In the genomic region with DNA sequence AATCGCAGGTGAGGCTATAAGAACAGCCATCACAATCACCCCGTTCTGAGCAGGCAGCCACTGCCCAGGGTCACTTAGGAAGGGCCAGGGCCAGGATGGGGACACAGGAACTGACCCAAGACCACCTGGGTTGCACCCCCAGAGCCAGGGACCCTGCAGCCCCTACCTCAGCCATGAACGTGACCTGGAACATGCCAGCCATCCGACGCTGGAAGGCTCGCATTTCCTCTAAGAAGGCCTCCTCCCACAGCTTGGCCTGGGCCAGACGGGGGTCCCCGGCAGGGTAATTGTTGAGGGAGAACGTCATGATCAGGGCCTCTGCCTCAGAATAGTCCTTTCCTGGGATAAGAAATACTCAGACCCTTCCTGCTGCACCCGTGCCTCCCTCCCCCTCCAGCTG, we compare ENCODE assay signal across 22 cellular contexts. TPM values are rescaled to one million over a fixed set of nuclear protein-coding genes. Genes with fewer than 3 reads are reported as not detected.
DNase-seq lines count a peak whose midpoint lies in the region; ATAC-seq, FAIRE-seq and TF ChIP-seq lines count a peak whose summit lies in the region.
"Had no signal": no experiment of that assay in that cellular context is flagged by ENCODE, and none has a peak within 500 bp of the region (broad histone marks: within the 10 kb centered on the region; RNA-seq: fewer than 3 reads in every experiment).

No MANE protein-coding gene starts in this region.

- H2BK12ac ChIP-seq in mesenchymal stem cell (ENCODE audit: low read length in 2 of 2), result no peak overlapping the region

- BruUV-seq in HepG2 (replicated peaks; lab: Mats Ljungman, UMichigan), result no TSS peak

- TF ChIP-seq POLR2A in HepG2 (IDR thresholded peaks at IDR 0.05; ENCODE audit: insufficient read depth in 1 of 2, low read depth in 2 of 2, low read length in 2 of 2), result no peak
- TF ChIP-seq POLR2A in right lobe of liver (IDR thresholded peaks at IDR 0.05), result no peak

- WGBS in HepG2 (ENCODE audit: low lambda C conversion rate), result 76% methylated on average over 4 of the region's 10 CpGs
- WGBS in right lobe of liver (ENCODE audit: insufficient coverage, low coverage, low lambda C conversion rate, missing lambda C conversion rate), result 90% methylated on average over 2 of the region's 10 CpGs
- WGBS in mesenchymal stem cell, result 89% methylated on average over 10 of the region's 10 CpGs

- no peak overlapping the region for H3K18ac ChIP-seq in mesenchymal stem cell (ENCODE audit: low read depth in 1 of 2, low read length in 2 of 2)

- no peak overlapping the region for H2BK5ac ChIP-seq in mesenchymal stem cell (ENCODE audit: low read depth, low read length, poor library complexity, severe bottlenecking)

- CTCF ChIA-PET in HepG2 (lab: Yijun Ruan, JAX; ENCODE audit: low intra/inter-chr PET ratio, low total read pairs), result no interaction called here

- TF ChIP-seq EP300 in HepG2 (IDR thresholded peaks at IDR 0.05; ENCODE audit: low read depth in 2 of 2, low read length in 2 of 2) (no peak), HepG2 (CRISPR knock-in tag; IDR thresholded peaks at IDR 0.05; ENCODE audit: borderline replicate concordance) (no peak)

- no peak overlapping the region for H3K9ac ChIP-seq in HepG2 (ENCODE audit: insufficient read depth, low read depth, low read length)
- no peak overlapping the region for H3K9ac ChIP-seq in mesenchymal stem cell (ENCODE audit: low read length)
- H3K9ac ChIP-seq: BLaER1 had no signal

- ATAC-seq in HepG2 (no peak), right lobe of liver (no peak), HG03135 (IDR thresholded peaks at IDR 0.05; ENCODE audit: unreplicated experiment) (no peak), HG02571 (IDR thresholded peaks at IDR 0.05; ENCODE audit: unreplicated experiment) (no peak), GM21619 (IDR thresholded peaks at IDR 0.05; ENCODE audit: unreplicated experiment) (no peak)
- ATAC-seq: GM12878, GM23338, HCT116 had no signal

- H3K9me3 ChIP-seq in HepG2 (ENCODE audit: low read length) (no peaks in the 10 kb centered on the region), right lobe of liver (no peaks in the 10 kb centered on the region), mesenchymal stem cell (ENCODE audit: control insufficient read depth, low read length) (no peaks in the 10 kb centered on the region)
- H3K9me3 ChIP-seq: BLaER1 had no signal

- H3K4me3 ChIP-seq in HepG2 (replicated peaks in 1 of 3; ENCODE audit: insufficient read depth in 1 of 3, low read depth in 2 of 3, low read length in 3 of 3) (0 out of 6 replicates have a peak overlapping the region, but pooled peaks of 1 of the 3 experiments have one; percentile 22), right lobe of liver (no peak overlapping the region), mesenchymal stem cell (ENCODE audit: insufficient read depth in 1 of 2, low read depth in 1 of 2, low read length in 2 of 2) (no peak overlapping the region)
- H3K4me3 ChIP-seq: BLaER1, GM12878, GM23338 had no signal

- H2AK5ac ChIP-seq in mesenchymal stem cell (ENCODE audit: low read length, severe bottlenecking), result no peak overlapping the region

- H4K20me1 ChIP-seq in HepG2 (ENCODE audit: insufficient read depth, low read length), result peaks cover 19% of the 10 kb centered on the region
- H4K20me1 ChIP-seq: BLaER1 had no signal

- intact Hi-C loops in HepG2 (cut with micrococcal nuclease; ENCODE audit: unreplicated experiment), result no loop called here
- intact Hi-C loops in right lobe of liver (cut with DNase I), result no loop called here

- H2BK15ac ChIP-seq in mesenchymal stem cell (ENCODE audit: low read depth, poor library complexity, severe bottlenecking), result peak overlapping the region; percentile 8

- peaks cover 61% of the 10 kb centered on the region for H3K79me2 ChIP-seq in HepG2 (ENCODE audit: insufficient read depth, low read length)

- no peak for TF ChIP-seq RAD21 in HepG2 (CRISPR knock-in tag; IDR thresholded peaks at IDR 0.05)

- no peak overlapping the region for H3K14ac ChIP-seq in mesenchymal stem cell (ENCODE audit: low read length in 2 of 2)

- DNase-seq in HepG2 (ENCODE audit: low spot score) (no peak), right lobe of liver (no peak), iPS-NIHi11 (ENCODE audit: low spot score) (peak; percentile 4), mesenchymal stem cell (no peak)
- DNase-seq: 8988T; CD4-positive, alpha-beta memory T cell; DMS153; DMS79; GDM1; H7; HFFc6 had no signal

- H2AFZ ChIP-seq in HepG2 (ENCODE audit: low read length) (no peak overlapping the region), mesenchymal stem cell (ENCODE audit: low read depth, low read length) (no peak overlapping the region)
- H2AFZ ChIP-seq: GM23338 had no signal

- peaks cover 75% of the 10 kb centered on the region for H3K4me1 ChIP-seq in HepG2 (ENCODE audit: insufficient read depth, low read length)
- H3K4me1 ChIP-seq in right lobe of liver, result peaks cover 0 to 30% (median 4%) of the 10 kb centered on the region in 4 donors
- peaks cover 10% of the 10 kb centered on the region for H3K4me1 ChIP-seq in mesenchymal stem cell (ENCODE audit: control insufficient read depth, insufficient read depth, low read depth, low read length)

- H3K23ac ChIP-seq in mesenchymal stem cell (ENCODE audit: low read length in 2 of 2), result no peak overlapping the region

- no peak for FAIRE-seq in HepG2 (lab: Jason Lieb, UNC)
- FAIRE-seq: GM12878, GM19239 had no signal

- H3K27me3 ChIP-seq in HepG2 (ENCODE audit: control insufficient read depth in 1 of 2, insufficient read depth in 2 of 2, low read length in 2 of 2) (no peaks in the 10 kb centered on the region), right lobe of liver (no peaks in the 10 kb centered on the region), mesenchymal stem cell (ENCODE audit: control insufficient read depth in 1 of 2, insufficient read depth in 1 of 2, low read length in 2 of 2) (peaks cover 0 to 7% of the 10 kb centered on the region in 2 experiments)
- H3K27me3 ChIP-seq: BLaER1 had no signal

- H3K36me3 ChIP-seq in HepG2 (replicated peaks in 1 of 2; ENCODE audit: control insufficient read depth in 1 of 2, insufficient read depth in 2 of 2, low read length in 2 of 2) (peaks cover 6 to 41% of the 10 kb centered on the region in 2 experiments), right lobe of liver (peaks cover 0 to 43% (median 0%) of the 10 kb centered on the region in 4 donors), mesenchymal stem cell (ENCODE audit: control insufficient read depth in 1 of 2, insufficient read depth in 2 of 2, low read depth in 1 of 2, low read length in 2 of 2) (peaks cover 0 to 5% of the 10 kb centered on the region in 2 experiments)
- H3K36me3 ChIP-seq: BLaER1 had no signal

- H3K4me2 ChIP-seq in HepG2 (ENCODE audit: low read depth, low read length), result peak overlapping the region; percentile 98
- no peak overlapping the region for H3K4me2 ChIP-seq in mesenchymal stem cell (ENCODE audit: low read length, poor library complexity, severe bottlenecking)
- H3K4me2 ChIP-seq: BLaER1, GM23338 had no signal

- peak overlapping the region; percentile 7 for H4K91ac ChIP-seq in mesenchymal stem cell (ENCODE audit: low read length)

- no peaks in the 10 kb centered on the region for H3K79me1 ChIP-seq in mesenchymal stem cell (replicated peaks; ENCODE audit: low read length, poor library complexity, severe bottlenecking)

- in situ Hi-C loops in HepG2 (cut with HindIII; ENCODE audit: extremely low pct_ligation_motif_present, low pct_unique_long_range_greater_than_20kb), result no loop called here

- H4K8ac ChIP-seq in mesenchymal stem cell (ENCODE audit: low read length), result no peak overlapping the region

- H2BK120ac ChIP-seq in mesenchymal stem cell (ENCODE audit: low read depth, low read length), result no peak overlapping the region

- no peak overlapping the region for H3K27ac ChIP-seq in HepG2 (ENCODE audit: extremely low read length, insufficient read depth, low read length)
- H3K27ac ChIP-seq in right lobe of liver, result no peak overlapping the region
- H3K27ac ChIP-seq in mesenchymal stem cell (ENCODE audit: low read length, poor library complexity, severe bottlenecking), result no peak overlapping the region
- H3K27ac ChIP-seq: BLaER1 had no signal

- POLR2A ChIA-PET in HepG2 (lab: Yijun Ruan, JAX), result interaction anchor here (1.4 kb wide), 1 partner anchor 38 kb away, joined by 6 read pairs; a partner anchor contains a TSS

- H3K4ac ChIP-seq in mesenchymal stem cell (ENCODE audit: low read depth in 1 of 2, low read length in 2 of 2), result no peak overlapping the region

- TF ChIP-seq CTCF in HepG2 (CRISPR knock-in tag; IDR thresholded peaks at IDR 0.05) (no peak), right lobe of liver (IDR thresholded peaks at IDR 0.05) (no peak)

RNA-seq across cellular contexts. Expression of a gene that starts 5.0 kb away (rescaled TPM):
- total RNA-seq in HepG2 (2016; rRNA removed; fragmentation: Illumina TruSeq; extraction: Trizol) (3.8 and 4.8 TPM in 2 replicates), right lobe of liver (10 to 100 TPM; 17.0 to 49.8 (median 21.1) TPM)
- 1.9 and 2.0 TPM in 2 replicates for total RNA-seq in HepG2 (2016; cell fraction: cytosol; rRNA removed; fragmentation: Illumina TruSeq; extraction: Trizol; ENCODE audit: low read depth)
- total RNA-seq in HepG2 (2016; cell fraction: insoluble cytoplasmic fraction; rRNA removed; fragmentation: Illumina TruSeq; extraction: Trizol), result 2.9 and 4.5 TPM in 2 replicates
- total RNA-seq in HepG2 (2016; cell fraction: membrane; rRNA removed; fragmentation: Illumina TruSeq; extraction: Trizol), result 3.9 and 4.0 TPM in 2 replicates
- 10.5 and 11.9 TPM in 2 replicates for total RNA-seq in HepG2 (2016; cell fraction: nucleus; rRNA removed; fragmentation: Illumina TruSeq; extraction: Trizol)
- 14.5 and 26.6 TPM in 2 replicates for polyA plus RNA-seq in HepG2 (2011; rRNA removed)
- 10.4 and 11.4 TPM in 2 replicates for polyA plus RNA-seq in HepG2 (2011; cell fraction: cytosol; rRNA removed)
- 72.5 and 82.9 TPM in 2 replicates for polyA plus RNA-seq in HepG2 (2011; cell fraction: nucleus; rRNA removed)
- 14.5 and 17.3 TPM in 2 replicates for polyA plus RNA-seq in HepG2 (2012)
- 2.2 and 2.7 TPM in 2 replicates for polyA plus RNA-seq in HepG2 (2016; cell fraction: cytosol; fragmentation: Illumina TruSeq; extraction: Trizol; ENCODE audit: low read depth)
- 4.9 and 6.8 TPM in 2 replicates for polyA plus RNA-seq in HepG2 (2016; cell fraction: insoluble cytoplasmic fraction; fragmentation: Illumina TruSeq; extraction: Trizol; ENCODE audit: low read depth)
- 4.3 TPM in 2 replicates for polyA plus RNA-seq in HepG2 (2016; cell fraction: membrane; fragmentation: Illumina TruSeq; extraction: Trizol; ENCODE audit: low read depth)
- polyA plus RNA-seq in HepG2 (2016; cell fraction: nucleus; fragmentation: Illumina TruSeq; extraction: Trizol; ENCODE audit: insufficient read depth, low read depth), result 43.1 and 46.9 TPM in 2 replicates
- polyA minus RNA-seq in HepG2 (2011; rRNA and poly(A)+ RNA removed; ENCODE audit: low replicate concordance), result 0.19 and 29.3 TPM in 2 replicates
- polyA minus RNA-seq in HepG2 (2011; cell fraction: cytosol; rRNA and poly(A)+ RNA removed), result 9.6 and 11.7 TPM in 2 replicates
- polyA minus RNA-seq in HepG2 (2011; cell fraction: nucleus; rRNA and poly(A)+ RNA removed), result 16.9 and 24.6 TPM in 2 replicates
- polyA plus RNA-seq in mesenchymal stem cell (2013, experiment 1 of 2), result 0.22 TPM
- 0.21 TPM for polyA plus RNA-seq in mesenchymal stem cell (2013, experiment 2 of 2)
- total RNA-seq: A673, Daoy, GM12878, GM23338, H7, HFFc6 had no signal
- polyA plus RNA-seq: CD14-positive monocyte; CD4-positive, alpha-beta memory T cell had no signal

RNA-seq across cellular contexts. Expression of a gene that starts 37.6 kb away (rescaled TPM):
- 105 and 120 TPM in 2 replicates for total RNA-seq in HepG2 (2016; rRNA removed; fragmentation: Illumina TruSeq; extraction: Trizol)
- total RNA-seq in HepG2 (2016; cell fraction: cytosol; rRNA removed; fragmentation: Illumina TruSeq; extraction: Trizol; ENCODE audit: low read depth), result 15.2 and 16.6 TPM in 2 replicates
- 109 and 123 TPM in 2 replicates for total RNA-seq in HepG2 (2016; cell fraction: insoluble cytoplasmic fraction; rRNA removed; fragmentation: Illumina TruSeq; extraction: Trizol)
- total RNA-seq in HepG2 (2016; cell fraction: membrane; rRNA removed; fragmentation: Illumina TruSeq; extraction: Trizol), result 29.3 and 30.6 TPM in 2 replicates
- 97.6 and 120 TPM in 2 replicates for total RNA-seq in HepG2 (2016; cell fraction: nucleus; rRNA removed; fragmentation: Illumina TruSeq; extraction: Trizol)
- polyA plus RNA-seq in HepG2 (2011; rRNA removed), result 82.6 and 106 TPM in 2 replicates
- 53.6 and 58.7 TPM in 2 replicates for polyA plus RNA-seq in HepG2 (2011; cell fraction: cytosol; rRNA removed)
- 231 and 242 TPM in 2 replicates for polyA plus RNA-seq in HepG2 (2011; cell fraction: nucleus; rRNA removed)
- 45.8 and 68.4 TPM in 2 replicates for polyA plus RNA-seq in HepG2 (2012)
- 11.3 and 12.0 TPM in 2 replicates for polyA plus RNA-seq in HepG2 (2016; cell fraction: cytosol; fragmentation: Illumina TruSeq; extraction: Trizol; ENCODE audit: low read depth)
- 83.4 and 100 TPM in 2 replicates for polyA plus RNA-seq in HepG2 (2016; cell fraction: insoluble cytoplasmic fraction; fragmentation: Illumina TruSeq; extraction: Trizol; ENCODE audit: low read depth)
- polyA plus RNA-seq in HepG2 (2016; cell fraction: membrane; fragmentation: Illumina TruSeq; extraction: Trizol; ENCODE audit: low read depth), result 18.2 and 23.9 TPM in 2 replicates
- 214 and 219 TPM in 2 replicates for polyA plus RNA-seq in HepG2 (2016; cell fraction: nucleus; fragmentation: Illumina TruSeq; extraction: Trizol; ENCODE audit: insufficient read depth, low read depth)
- 168 and 202 TPM in 2 replicates for polyA minus RNA-seq in HepG2 (2011; rRNA and poly(A)+ RNA removed; ENCODE audit: low replicate concordance)
- 27.9 and 30.7 TPM in 2 replicates for polyA minus RNA-seq in HepG2 (2011; cell fraction: cytosol; rRNA and poly(A)+ RNA removed)
- polyA minus RNA-seq in HepG2 (2011; cell fraction: nucleus; rRNA and poly(A)+ RNA removed), result 96.8 and 111 TPM in 2 replicates
- 10 to 100 TPM; 31.8 to 42.2 (median 36.5) TPM for total RNA-seq in right lobe of liver
- 46.0 TPM for polyA plus RNA-seq in mesenchymal stem cell (2013, experiment 1 of 2)
- polyA plus RNA-seq in mesenchymal stem cell (2013, experiment 2 of 2), result 44.0 TPM

RNA-seq across cellular contexts. Expression of a gene that starts 45.6 kb away (rescaled TPM):
- 49.9 and 54.6 TPM in 2 replicates for total RNA-seq in HepG2 (2016; rRNA removed; fragmentation: Illumina TruSeq; extraction: Trizol)
- total RNA-seq in HepG2 (2016; cell fraction: cytosol; rRNA removed; fragmentation: Illumina TruSeq; extraction: Trizol; ENCODE audit: low read depth), result 13.4 and 14.8 TPM in 2 replicates
- 43.2 and 52.2 TPM in 2 replicates for total RNA-seq in HepG2 (2016; cell fraction: insoluble cytoplasmic fraction; rRNA removed; fragmentation: Illumina TruSeq; extraction: Trizol)
- total RNA-seq in HepG2 (2016; cell fraction: membrane; rRNA removed; fragmentation: Illumina TruSeq; extraction: Trizol), result 11.7 and 13.3 TPM in 2 replicates
- total RNA-seq in HepG2 (2016; cell fraction: nucleus; rRNA removed; fragmentation: Illumina TruSeq; extraction: Trizol), result 42.0 and 47.5 TPM in 2 replicates
- 20.8 and 25.4 TPM in 2 replicates for polyA plus RNA-seq in HepG2 (2011; rRNA removed)
- polyA plus RNA-seq in HepG2 (2011; cell fraction: cytosol; rRNA removed), result 21.8 and 27.6 TPM in 2 replicates
- 32.7 and 41.3 TPM in 2 replicates for polyA plus RNA-seq in HepG2 (2011; cell fraction: nucleus; rRNA removed)
- polyA plus RNA-seq in HepG2 (2012), result 27.9 and 29.4 TPM in 2 replicates
- polyA plus RNA-seq in HepG2 (2016; cell fraction: cytosol; fragmentation: Illumina TruSeq; extraction: Trizol; ENCODE audit: low read depth), result 2.5 and 3.1 TPM in 2 replicates
- polyA plus RNA-seq in HepG2 (2016; cell fraction: insoluble cytoplasmic fraction; fragmentation: Illumina TruSeq; extraction: Trizol; ENCODE audit: low read depth), result 30.1 and 34.3 TPM in 2 replicates
- 5.2 and 6.4 TPM in 2 replicates for polyA plus RNA-seq in HepG2 (2016; cell fraction: membrane; fragmentation: Illumina TruSeq; extraction: Trizol; ENCODE audit: low read depth)
- polyA plus RNA-seq in HepG2 (2016; cell fraction: nucleus; fragmentation: Illumina TruSeq; extraction: Trizol; ENCODE audit: insufficient read depth, low read depth), result 35.7 and 42.8 TPM in 2 replicates
- 43.7 and 47.9 TPM in 2 replicates for polyA minus RNA-seq in HepG2 (2011; rRNA and poly(A)+ RNA removed; ENCODE audit: low replicate concordance)
- polyA minus RNA-seq in HepG2 (2011; cell fraction: cytosol; rRNA and poly(A)+ RNA removed), result 19.5 and 27.3 TPM in 2 replicates
- polyA minus RNA-seq in HepG2 (2011; cell fraction: nucleus; rRNA and poly(A)+ RNA removed), result 36.7 and 44.8 TPM in 2 replicates
- 10 to 100 TPM; 24.4 to 47.1 (median 42.5) TPM for total RNA-seq in right lobe of liver
- 37.7 TPM for polyA plus RNA-seq in mesenchymal stem cell (2013, experiment 1 of 2)
- 36.7 TPM for polyA plus RNA-seq in mesenchymal stem cell (2013, experiment 2 of 2)

RNA-seq across cellular contexts. Expression of a gene that starts 45.9 kb away (rescaled TPM):
- 39.2 and 81.4 TPM in 2 replicates for total RNA-seq in HepG2 (2016; rRNA removed; fragmentation: Illumina TruSeq; extraction: Trizol)
- 13.7 and 14.2 TPM in 2 replicates for total RNA-seq in HepG2 (2016; cell fraction: cytosol; rRNA removed; fragmentation: Illumina TruSeq; extraction: Trizol; ENCODE audit: low read depth)
- 42.8 and 80.9 TPM in 2 replicates for total RNA-seq in HepG2 (2016; cell fraction: insoluble cytoplasmic fraction; rRNA removed; fragmentation: Illumina TruSeq; extraction: Trizol)
- 36.3 and 40.4 TPM in 2 replicates for total RNA-seq in HepG2 (2016; cell fraction: membrane; rRNA removed; fragmentation: Illumina TruSeq; extraction: Trizol)
- 71.9 and 87.9 TPM in 2 replicates for total RNA-seq in HepG2 (2016; cell fraction: nucleus; rRNA removed; fragmentation: Illumina TruSeq; extraction: Trizol)
- polyA plus RNA-seq in HepG2 (2011; rRNA removed), result 109 and 113 TPM in 2 replicates
- 120 and 141 TPM in 2 replicates for polyA plus RNA-seq in HepG2 (2011; cell fraction: cytosol; rRNA removed)
- 144 and 146 TPM in 2 replicates for polyA plus RNA-seq in HepG2 (2011; cell fraction: nucleus; rRNA removed)
- polyA plus RNA-seq in HepG2 (2012), result 68.1 and 72.3 TPM in 2 replicates
- polyA plus RNA-seq in HepG2 (2016; cell fraction: cytosol; fragmentation: Illumina TruSeq; extraction: Trizol; ENCODE audit: low read depth), result 11.1 and 15.6 TPM in 2 replicates
- 38.9 and 40.8 TPM in 2 replicates for polyA plus RNA-seq in HepG2 (2016; cell fraction: insoluble cytoplasmic fraction; fragmentation: Illumina TruSeq; extraction: Trizol; ENCODE audit: low read depth)
- 25.9 and 27.2 TPM in 2 replicates for polyA plus RNA-seq in HepG2 (2016; cell fraction: membrane; fragmentation: Illumina TruSeq; extraction: Trizol; ENCODE audit: low read depth)
- polyA plus RNA-seq in HepG2 (2016; cell fraction: nucleus; fragmentation: Illumina TruSeq; extraction: Trizol; ENCODE audit: insufficient read depth, low read depth), result 141 and 156 TPM in 2 replicates
- 175 and 196 TPM in 2 replicates for polyA minus RNA-seq in HepG2 (2011; rRNA and poly(A)+ RNA removed; ENCODE audit: low replicate concordance)
- polyA minus RNA-seq in HepG2 (2011; cell fraction: cytosol; rRNA and poly(A)+ RNA removed), result 60.9 and 63.0 TPM in 2 replicates
- 51.1 and 68.9 TPM in 2 replicates for polyA minus RNA-seq in HepG2 (2011; cell fraction: nucleus; rRNA and poly(A)+ RNA removed)
- total RNA-seq in right lobe of liver, result 10 to 100 TPM; 32.5 to 91.1 (median 41.7) TPM
- polyA plus RNA-seq in mesenchymal stem cell (2013, experiment 1 of 2), result 52.3 TPM
- 54.0 TPM for polyA plus RNA-seq in mesenchymal stem cell (2013, experiment 2 of 2)
